Comparison of ENCODE assay signal across 14 cellular contexts in the genomic region with DNA sequence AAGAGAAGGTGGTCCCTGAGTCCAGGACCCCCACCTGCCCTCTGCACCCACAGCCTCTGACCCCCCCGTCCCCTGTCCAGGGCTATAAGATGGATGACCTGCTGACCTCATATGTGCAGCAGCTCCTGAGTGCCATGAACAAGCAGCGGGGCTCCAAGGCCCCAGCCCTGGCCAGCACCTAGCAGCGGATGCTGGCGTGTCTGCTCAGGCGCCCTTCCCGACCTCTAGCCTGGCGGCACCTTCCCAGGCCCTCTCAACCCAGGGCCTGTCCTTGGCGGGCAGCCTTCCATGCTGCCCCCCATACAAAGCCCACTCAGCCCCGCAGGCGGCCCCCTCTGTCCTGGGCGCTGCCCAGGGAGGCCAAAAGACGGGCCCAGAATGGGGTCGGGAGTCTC. TPM values are rescaled to one million over a fixed set of nuclear protein-coding genes. Genes with fewer than 3 reads are reported as not detected.
DNase-seq lines count a peak whose midpoint lies in the region; ATAC-seq and TF ChIP-seq lines count a peak whose summit lies in the region.
"Had no signal": no experiment of that assay in that cellular context is flagged by ENCODE, and none has a peak within 500 bp of the region (broad histone marks: within the 10 kb centered on the region; RNA-seq: fewer than 3 reads in every experiment).

No MANE protein-coding gene starts in this region.

- H3K36me3 ChIP-seq in heart left ventricle (peaks cover 0 to 38% (median 22%) of the 10 kb centered on the region in 9 donors), vagina (no peaks in the 10 kb centered on the region)

- H3K4me1 Mint-ChIP-seq in endothelial cell (ENCODE audit: unreplicated experiment), result peaks cover 10% of the 10 kb centered on the region
- peaks cover 28 to 85% (median 74%) of the 10 kb centered on the region in 4 donors for H3K4me1 Mint-ChIP-seq in naive thymus-derived CD8-positive, alpha-beta T cell

- H3K27me3 Mint-ChIP-seq in endothelial cell (ENCODE audit: unreplicated experiment), result peaks cover 3% of the 10 kb centered on the region
- no peaks in the 10 kb centered on the region for H3K27me3 Mint-ChIP-seq in naive thymus-derived CD8-positive, alpha-beta T cell
- H3K27me3 Mint-ChIP-seq: activated CD4-positive, alpha-beta memory T cell treated with anti-CD3 and anti-CD28 coated beads, Interleukin-2, amount 10 ng/mL, durations not matched to agents 7 days and 5 days; activated naive CD8-positive, alpha-beta T cell had no signal

- H3K9me3 ChIP-seq in heart left ventricle, result no peaks in the 10 kb centered on the region
- no peaks in the 10 kb centered on the region for H3K9me3 ChIP-seq in vagina

- H3K9me3 Mint-ChIP-seq in endothelial cell (ENCODE audit: unreplicated experiment), result no peaks in the 10 kb centered on the region
- no peaks in the 10 kb centered on the region for H3K9me3 Mint-ChIP-seq in naive thymus-derived CD8-positive, alpha-beta T cell
- H3K9me3 Mint-ChIP-seq: activated CD4-positive, alpha-beta memory T cell treated with anti-CD3 and anti-CD28 coated beads, Interleukin-2, amount 10 ng/mL, durations not matched to agents 7 days and 5 days had no signal

- TF ChIP-seq POLR2A in heart left ventricle (IDR thresholded peaks at IDR 0.05) (no peak), vagina (IDR thresholded peaks at IDR 0.05) (no peak)

- POLR2A ChIA-PET in naive thymus-derived CD8-positive, alpha-beta T cell (lab: Charles Lee), result interaction anchor here (1.0 to 1.5 kb wide), 2 partner anchors 10 to 16 kb away, joined by 3 read pairs; no protein-coding TSS in a partner anchor

- H3K27ac ChIP-seq in heart left ventricle (peak overlapping the region; percentile 76 to 96 (median 89)), vagina (peak overlapping the region; percentile 87)

- intact Hi-C loops in heart left ventricle (cut with DNase I) (loop anchor here in 3 of 10 donors (5.0 kb wide), 2 partner anchors 35 to 110 kb away; a partner anchor contains a TSS), cardiac septum (cut with DNase I) (no loop called here), vagina (cut with DNase I) (no loop called here)

- H3K4me3 Mint-ChIP-seq in endothelial cell (ENCODE audit: unreplicated experiment), result no peak overlapping the region
- H3K4me3 Mint-ChIP-seq in naive thymus-derived CD8-positive, alpha-beta T cell, result peak overlapping the region in 4 of 10 donors; percentile 18 to 53 (median 30)

- H3K4me3 ChIP-seq in heart left ventricle (peak overlapping the region in 1 of 12 donors; percentile 1), vagina (no peak overlapping the region)

- TF ChIP-seq CTCF in heart left ventricle (IDR thresholded peaks at IDR 0.05) (no peak), endothelial cell (IDR thresholded peaks at IDR 0.05; ENCODE audit: unreplicated experiment) (no peak), vagina (IDR thresholded peaks at IDR 0.05) (no peak)

- DNase-seq in heart left ventricle (peak in 1 of 5 donors; percentile 30), cardiac septum (ENCODE audit: low spot score) (no peak), endothelial cell (ENCODE audit: low spot score) (no peak), vagina (ENCODE audit: extremely low spot score in 2 of 2) (no peak), COR-L47 (lab: John Stamatoyannopoulos, UW) (no peak)
- DNase-seq in naive thymus-derived CD8-positive, alpha-beta T cell, result no peak
- DNase-seq in activated effector memory CD4-positive, alpha-beta T cell treated with Interleukin-2 at 50 U/mL for 16 hours, result no peak
- DNase-seq: activated CD4-positive, alpha-beta memory T cell treated with anti-CD3 and anti-CD28 coated beads, Interleukin-2, amount 10 ng/mL, durations not matched to agents 7 days and 5 days; effector CD8-positive, alpha-beta T cell; NCI-H2171; nucleus accumbens; SHP77 had no signal

- H3K27ac Mint-ChIP-seq in endothelial cell (ENCODE audit: unreplicated experiment), result peak overlapping the region; percentile 57
- H3K27ac Mint-ChIP-seq in naive thymus-derived CD8-positive, alpha-beta T cell, result peak overlapping the region in 7 of 10 donors; percentile 19 to 74 (median 67)

- H3K36me3 Mint-ChIP-seq in endothelial cell (ENCODE audit: low read depth, unreplicated experiment), result no peaks in the 10 kb centered on the region
- H3K36me3 Mint-ChIP-seq in naive thymus-derived CD8-positive, alpha-beta T cell, result no peaks in the 10 kb centered on the region
- H3K36me3 Mint-ChIP-seq: activated naive CD8-positive, alpha-beta T cell had no signal

- WGBS in heart left ventricle, 4 donors, result 53 to 72% (median 61%) methylated on average over 6 to 13 of the region's 13 CpGs

- H3K27me3 ChIP-seq in heart left ventricle (no peaks in the 10 kb centered on the region), vagina (no peaks in the 10 kb centered on the region)

- ATAC-seq in heart left ventricle (peak in 2 of 4 donors; percentile 0 to 8), HG02970 (IDR thresholded peaks at IDR 0.05; ENCODE audit: low FRiP score, unreplicated experiment) (no peak)
- no peak for ATAC-seq in naive thymus-derived CD8-positive, alpha-beta T cell

- H3K4me1 ChIP-seq in heart left ventricle (peaks cover 20 to 90% (median 66%) of the 10 kb centered on the region in 12 donors), vagina (peaks cover 32% of the 10 kb centered on the region)

RNA-seq across cellular contexts. Expression of a gene that starts 8.7 kb away (rescaled TPM):
- total RNA-seq in heart left ventricle (under 1 TPM in 6 of 9 donors, not detected in 3; 0.10 to 0.36 (median 0.24) TPM), cardiac septum (0.19 TPM), endothelial cell (ENCODE audit: unreplicated experiment) (0.15 TPM), vagina (not detected)
- 1 to 10 TPM in 1 of 2 donors, under 1 TPM in 1; 0.26 to 8.0 TPM for polyA plus RNA-seq in heart left ventricle
- not detected for total RNA-seq in naive thymus-derived CD8-positive, alpha-beta T cell
- not detected for polyA plus RNA-seq in naive thymus-derived CD8-positive, alpha-beta T cell
- total RNA-seq: activated CD4-positive, alpha-beta memory T cell treated with anti-CD3 and anti-CD28 coated beads, Interleukin-2, amount 10 ng/mL, durations not matched to agents 7 days and 5 days had no signal

RNA-seq across cellular contexts. Expression of a gene that starts 38.1 kb away (rescaled TPM):
- total RNA-seq in heart left ventricle (100 to 1,000 TPM in 7 of 9 donors, 10 to 100 TPM in 2; 97.1 to 225 (median 158) TPM), cardiac septum (207 TPM), endothelial cell (ENCODE audit: unreplicated experiment) (3.8 TPM), vagina (44.2 TPM)
- 100 to 1,000 TPM; 115 to 293 TPM for polyA plus RNA-seq in heart left ventricle
- 10 to 100 TPM; 10.1 to 11.8 TPM for total RNA-seq in naive thymus-derived CD8-positive, alpha-beta T cell
- polyA plus RNA-seq in naive thymus-derived CD8-positive, alpha-beta T cell, result 10 to 100 TPM in 1 of 3 donors, 1 to 10 TPM in 2; 3.4 to 12.5 (median 5.8) TPM
